24 cellular contexts compared by ENCODE assay signal in genomic region chr1:209154916-209155315, GRCh38.
"Had no signal": no experiment of that assay in that cellular context is flagged by ENCODE, and none has a peak within 500 bp of the region (broad histone marks: within the 10 kb centered on the region; RNA-seq: fewer than 3 reads in every experiment).

No MANE protein-coding gene starts in this region.

- H3K27me3 ChIP-seq: brain microvascular endothelial cell, dorsolateral prefrontal cortex, neutrophil, sigmoid colon, upper lobe of left lung had no signal

- H3K4me3 Mint-ChIP-seq: activated CD4-positive, alpha-beta T cell treated with anti-CD3 and anti-CD28 coated beads, Interleukin-2, amount 10 ng/mL, durations not matched to agents 7 days and 5 days; activated naive CD4-positive, alpha-beta T cell treated with anti-CD3 and anti-CD28 coated beads, Interleukin-2, amount 10 ng/mL, durations not matched to agents 7 days and 5 days; activated naive CD8-positive, alpha-beta T cell treated with anti-CD3 and anti-CD28 coated beads, Interleukin-2, amount 50 U/mL, for 24 hours; stimulated activated naive B cell treated with anti-CD40 and anti-IgM and Interleukin-4, amounts not matched to agents 10 μg/mL and 1 μg/mL and 100 μg/mL, for 72 hours had no signal

- H3K27me3 Mint-ChIP-seq: activated CD4-positive, alpha-beta T cell treated with anti-CD3 and anti-CD28 coated beads, Interleukin-2, amount 10 ng/mL, durations not matched to agents 7 days and 5 days; activated naive CD4-positive, alpha-beta T cell treated with anti-CD3 and anti-CD28 coated beads, Interleukin-2, amount 10 ng/mL, durations not matched to agents 7 days and 5 days; activated naive CD8-positive, alpha-beta T cell treated with anti-CD3 and anti-CD28 coated beads, Interleukin-2, amount 50 U/mL, for 24 hours had no signal

- H3K36me3 ChIP-seq: brain microvascular endothelial cell, neutrophil, sigmoid colon, thoracic aorta, upper lobe of left lung had no signal

- H3K9ac ChIP-seq: parathyroid adenoma had no signal

- H3K27ac ChIP-seq: brain microvascular endothelial cell, dorsolateral prefrontal cortex, epithelial cell of prostate, neutrophil, parathyroid adenoma, sigmoid colon, thoracic aorta, upper lobe of left lung had no signal

- H3K9me3 Mint-ChIP-seq: activated CD4-positive, alpha-beta T cell treated with anti-CD3 and anti-CD28 coated beads, Interleukin-2, amount 10 ng/mL, durations not matched to agents 7 days and 5 days; activated naive CD4-positive, alpha-beta T cell treated with anti-CD3 and anti-CD28 coated beads, Interleukin-2, amount 10 ng/mL, durations not matched to agents 7 days and 5 days; activated naive CD8-positive, alpha-beta T cell treated with anti-CD3 and anti-CD28 coated beads, Interleukin-2, amount 50 U/mL, for 24 hours; stimulated activated naive B cell treated with anti-CD40 and anti-IgM and Interleukin-4, amounts not matched to agents 10 μg/mL and 1 μg/mL and 100 μg/mL, for 72 hours had no signal

- H3K4me1 Mint-ChIP-seq: activated CD4-positive, alpha-beta T cell treated with anti-CD3 and anti-CD28 coated beads, Interleukin-2, amount 10 ng/mL, durations not matched to agents 7 days and 5 days; activated naive CD4-positive, alpha-beta T cell treated with anti-CD3 and anti-CD28 coated beads, Interleukin-2, amount 10 ng/mL, durations not matched to agents 7 days and 5 days; activated naive CD8-positive, alpha-beta T cell treated with anti-CD3 and anti-CD28 coated beads, Interleukin-2, amount 50 U/mL, for 24 hours; stimulated activated naive B cell treated with anti-CD40 and anti-IgM and Interleukin-4, amounts not matched to agents 10 μg/mL and 1 μg/mL and 100 μg/mL, for 72 hours had no signal

- H3K4me1 ChIP-seq: parathyroid adenoma, sigmoid colon, upper lobe of left lung had no signal

- H3K4me3 ChIP-seq: dorsolateral prefrontal cortex, lung, sigmoid colon, thoracic aorta, upper lobe of left lung had no signal

- H2AFZ ChIP-seq: parathyroid adenoma had no signal

- DNase-seq: activated CD4-positive, alpha-beta T cell treated with anti-CD3 and anti-CD28 coated beads, Interleukin-2, amount 10 ng/mL, durations not matched to agents 7 days and 5 days; activated CD8-positive, alpha-beta memory T cell treated with anti-CD3 and anti-CD28 coated beads, Interleukin-2, amount 50 U/mL, for 48 hours; activated effector memory CD4-positive, alpha-beta T cell treated with Interleukin-2 at 50 U/mL for 16 hours; activated naive CD4-positive, alpha-beta T cell treated with anti-CD3 and anti-CD28 coated beads, Interleukin-2, amount 10 ng/mL, durations not matched to agents 7 days and 5 days; activated naive CD8-positive, alpha-beta T cell treated with anti-CD3 and anti-CD28 coated beads, Interleukin-2, amount 50 U/mL, for 24 hours; activated T-cell treated with anti-CD3 and anti-CD28 coated beads, Interleukin-2, amount 50 U/mL, for 48 hours; anterior cingulate cortex; brain microvascular endothelial cell; central memory CD4-positive, alpha-beta T cell; dorsolateral prefrontal cortex; foreskin fibroblast; hippocampal formation; left colon; midbrain; sigmoid colon; stimulated activated naive B cell treated with anti-CD40 and anti-IgM and Interleukin-4, amounts not matched to agents 10 μg/mL and 1 μg/mL and 100 μg/mL, for 72 hours; T1000; upper lobe of left lung had no signal

- H3K9me3 ChIP-seq: neutrophil, sigmoid colon, thoracic aorta, upper lobe of left lung had no signal

- H3K27ac Mint-ChIP-seq: activated CD4-positive, alpha-beta T cell treated with anti-CD3 and anti-CD28 coated beads, Interleukin-2, amount 10 ng/mL, durations not matched to agents 7 days and 5 days; activated naive CD4-positive, alpha-beta T cell treated with anti-CD3 and anti-CD28 coated beads, Interleukin-2, amount 10 ng/mL, durations not matched to agents 7 days and 5 days; activated naive CD8-positive, alpha-beta T cell treated with anti-CD3 and anti-CD28 coated beads, Interleukin-2, amount 50 U/mL, for 24 hours; stimulated activated naive B cell treated with anti-CD40 and anti-IgM and Interleukin-4, amounts not matched to agents 10 μg/mL and 1 μg/mL and 100 μg/mL, for 72 hours had no signal

- H3K36me3 Mint-ChIP-seq: activated naive CD4-positive, alpha-beta T cell treated with anti-CD3 and anti-CD28 coated beads, Interleukin-2, amount 10 ng/mL, durations not matched to agents 7 days and 5 days; stimulated activated naive B cell treated with anti-CD40 and anti-IgM and Interleukin-4, amounts not matched to agents 10 μg/mL and 1 μg/mL and 100 μg/mL, for 72 hours had no signal

- ATAC-seq: activated CD4-positive, CD25-positive, alpha-beta regulatory T cell treated with anti-CD3 and anti-CD28 coated beads, Interleukin-2, amount 50 U/mL, for 24 hours; activated naive CD8-positive, alpha-beta T cell treated with anti-CD3 and anti-CD28 coated beads, Interleukin-2, amount 50 U/mL, for 24 hours; left colon; stimulated activated naive B cell treated with anti-CD40 and anti-IgM and Interleukin-4, amounts not matched to agents 10 μg/mL and 1 μg/mL and 100 μg/mL, for 72 hours had no signal
